17 cellular contexts compared by ENCODE assay signal in genomic region chr2:104965900-104966299, GRCh38.
DNase-seq lines count a peak whose midpoint lies in the region; ATAC-seq and TF ChIP-seq lines count a peak whose summit lies in the region.
"Had no signal": no experiment of that assay in that cellular context is flagged by ENCODE, and none has a peak within 500 bp of the region (broad histone marks: within the 10 kb centered on the region; RNA-seq: fewer than 3 reads in every experiment).

No MANE protein-coding gene starts in this region.

- H2BK120ac ChIP-seq in neuronal stem cell (ENCODE audit: low read depth, low read length) = no peak overlapping the region

- no peak overlapping the region for H2AK5ac ChIP-seq in neuronal stem cell (ENCODE audit: low read depth, low read length)

- no peaks in the 10 kb centered on the region for H3K79me2 ChIP-seq in mammary epithelial cell (ENCODE audit: insufficient read depth, low read length)

- TF ChIP-seq CTCF in MCF 10A (IDR thresholded peaks at IDR 0.05; ENCODE audit: unreplicated experiment) = no peak
- TF ChIP-seq CTCF in mammary epithelial cell (conservative IDR thresholded peaks at IDR 0.05 in 1 of 2, IDR thresholded peaks at IDR 0.05 in 1 of 2; ENCODE audit: extremely low read depth in 1 of 2, insufficient read depth in 1 of 2, low read depth in 1 of 2, low read length in 2 of 2) = no peak
- TF ChIP-seq CTCF in endodermal cell (conservative IDR thresholded peaks at IDR 0.05) = peak; percentile 59
- no peak for TF ChIP-seq CTCF in natural killer cell (IDR thresholded peaks at IDR 0.05)

- no peak overlapping the region for H3K23ac ChIP-seq in neuronal stem cell (ENCODE audit: low read depth, low read length, poor library complexity)

- CTCF ChIA-PET in MCF 10A (lab: Yijun Ruan, JAX) (interaction anchor here (0.6 to 0.7 kb wide), 2 partner anchors 33 to 694 kb away, joined by 3 to 6 read pairs; no protein-coding TSS in a partner anchor), mammary epithelial cell (lab: Charles Lee; ENCODE audit: low non-redundant PET) (no interaction called here)

- no peak overlapping the region for H3K4me3 Mint-ChIP-seq in MCF 10A (ENCODE audit: unreplicated experiment)
- H3K4me3 Mint-ChIP-seq in endodermal cell = no peak overlapping the region
- H3K4me3 Mint-ChIP-seq in natural killer cell = no peak overlapping the region
- no peak overlapping the region for H3K4me3 Mint-ChIP-seq in activated naive CD8-positive, alpha-beta T cell treated with anti-CD3 and anti-CD28 coated beads, Interleukin-2, amount 50 U/mL, for 24 hours

- H4K8ac ChIP-seq in neuronal stem cell (ENCODE audit: low read depth, low read length) = no peak overlapping the region

- H2BK15ac ChIP-seq in neuronal stem cell (ENCODE audit: low read length) = no peak overlapping the region

- intact Hi-C loops in MCF 10A (cut with micrococcal nuclease) = no loop called here
- intact Hi-C loops in mammary epithelial cell (cut with micrococcal nuclease) = no loop called here
- intact Hi-C loops in natural killer cell (cut with micrococcal nuclease) = no loop called here

- H3K36me3 Mint-ChIP-seq in MCF 10A (ENCODE audit: insufficient read depth, unreplicated experiment) (no peaks in the 10 kb centered on the region), endodermal cell (ENCODE audit: low read depth) (no peaks in the 10 kb centered on the region), natural killer cell (peaks cover 29% of the 10 kb centered on the region)
- H3K36me3 Mint-ChIP-seq in activated naive CD8-positive, alpha-beta T cell treated with anti-CD3 and anti-CD28 coated beads, Interleukin-2, amount 50 U/mL, for 24 hours (ENCODE audit: low read depth) = peaks cover 1% of the 10 kb centered on the region

- H3K18ac ChIP-seq in neuronal stem cell (ENCODE audit: low read length) = no peak overlapping the region

- H3K27ac Mint-ChIP-seq in MCF 10A (ENCODE audit: low read depth, unreplicated experiment) = no peak overlapping the region
- no peak overlapping the region for H3K27ac Mint-ChIP-seq in endodermal cell
- H3K27ac Mint-ChIP-seq in natural killer cell = no peak overlapping the region
- no peak overlapping the region for H3K27ac Mint-ChIP-seq in activated naive CD8-positive, alpha-beta T cell treated with anti-CD3 and anti-CD28 coated beads, Interleukin-2, amount 50 U/mL, for 24 hours

- H2AFZ ChIP-seq in mammary epithelial cell (ENCODE audit: low read depth, low read length) (no peak overlapping the region), neuronal stem cell (ENCODE audit: low read length) (peak overlapping the region; percentile 47)

- no peak overlapping the region for H4K91ac ChIP-seq in neuronal stem cell (ENCODE audit: low read depth, low read length, poor library complexity)

- H3K9me3 Mint-ChIP-seq in MCF 10A (ENCODE audit: unreplicated experiment) = peaks cover 16% of the 10 kb centered on the region
- peaks cover 24% of the 10 kb centered on the region for H3K9me3 Mint-ChIP-seq in endodermal cell
- H3K9me3 Mint-ChIP-seq in natural killer cell = peaks cover 5 to 10% of the 10 kb centered on the region in 2 donors
- peaks cover 15% of the 10 kb centered on the region for H3K9me3 Mint-ChIP-seq in activated naive CD8-positive, alpha-beta T cell treated with anti-CD3 and anti-CD28 coated beads, Interleukin-2, amount 50 U/mL, for 24 hours

- in situ Hi-C loops in mammary epithelial cell (cut with MboI; ENCODE audit: low sequenced_read_pairs in 2 of 2) = no loop called here

- H2BK5ac ChIP-seq in neuronal stem cell (ENCODE audit: low read length) = no peak overlapping the region

- H3K4me2 ChIP-seq in mammary epithelial cell (ENCODE audit: insufficient read depth, low read depth, low read length) (no peak overlapping the region), neuronal stem cell (ENCODE audit: insufficient read depth, low read length, poor library complexity, severe bottlenecking) (no peak overlapping the region)
- H3K4me2 ChIP-seq: A549 had no signal

- no peaks in the 10 kb centered on the region for H3K36me3 ChIP-seq in mammary epithelial cell (ENCODE audit: insufficient read depth, low read length)
- no peaks in the 10 kb centered on the region for H3K36me3 ChIP-seq in endodermal cell (ENCODE audit: control insufficient read depth, insufficient read depth, low read length)
- no peaks in the 10 kb centered on the region for H3K36me3 ChIP-seq in neuronal stem cell (replicated peaks in 1 of 2; ENCODE audit: control insufficient read depth in 2 of 2, insufficient read depth in 2 of 2, low read length in 2 of 2)

- H4K20me1 ChIP-seq in mammary epithelial cell (ENCODE audit: insufficient read depth, low read length) = no peaks in the 10 kb centered on the region

- DNase-seq in MCF 10A (ENCODE audit: unreplicated experiment) (peak; percentile 9), mammary epithelial cell (no peak), NAMALWA (ENCODE audit: low spot score) (peak; percentile 9), endodermal cell (no peak), neuronal stem cell (ENCODE audit: low spot score) (no peak), SHP77 treated with DMSO at 0.1 percent for 48 hours (lab: John Stamatoyannopoulos, UW) (no peak), natural killer cell (no peak)
- DNase-seq in activated naive CD8-positive, alpha-beta T cell treated with anti-CD3 and anti-CD28 coated beads, Interleukin-2, amount 50 U/mL, for 24 hours = no peak
- DNase-seq: C1 segment of cervical spinal cord, IMR-90, MV-4-11, NCI-H1417 treated with DMSO at 0.1 percent for 48 hours, NCI-H1930, NCI-H69, SHP77 had no signal

- H3K4ac ChIP-seq in neuronal stem cell (ENCODE audit: low read length) = no peak overlapping the region

- no peak overlapping the region for H3K14ac ChIP-seq in neuronal stem cell (ENCODE audit: low read length)

- no peaks in the 10 kb centered on the region for H3K27me3 Mint-ChIP-seq in MCF 10A (ENCODE audit: insufficient read depth, unreplicated experiment)
- H3K27me3 Mint-ChIP-seq in endodermal cell (ENCODE audit: insufficient read depth) = no peaks in the 10 kb centered on the region
- H3K27me3 Mint-ChIP-seq in natural killer cell (ENCODE audit: low read depth in 2 of 2) = peaks cover 11 to 36% of the 10 kb centered on the region in 2 donors
- peaks cover 8% of the 10 kb centered on the region for H3K27me3 Mint-ChIP-seq in activated naive CD8-positive, alpha-beta T cell treated with anti-CD3 and anti-CD28 coated beads, Interleukin-2, amount 50 U/mL, for 24 hours

- H3K27ac ChIP-seq in mammary epithelial cell (ENCODE audit: insufficient read depth, low read depth, low read length) (no peak overlapping the region), endodermal cell (ENCODE audit: low read depth, low read length) (no peak overlapping the region), neuronal stem cell (replicated peaks; ENCODE audit: low read length) (no peak overlapping the region)
- H3K27ac ChIP-seq: A549 had no signal

- no peaks in the 10 kb centered on the region for H3K9me3 ChIP-seq in mammary epithelial cell (replicated peaks; ENCODE audit: insufficient read depth, low read length)
- H3K9me3 ChIP-seq in endodermal cell (ENCODE audit: control insufficient read depth, low read length) = no peaks in the 10 kb centered on the region
- peaks cover 0 to under 1% of the 10 kb centered on the region in 2 donors for H3K9me3 ChIP-seq in neuronal stem cell (replicated peaks in 1 of 2; ENCODE audit: control insufficient read depth in 2 of 2, insufficient read depth in 1 of 2, low read depth in 1 of 2, low read length in 2 of 2)
- H3K9me3 ChIP-seq: A549 had no signal

- H3K4me3 ChIP-seq in mammary epithelial cell (replicated peaks in 1 of 3; ENCODE audit: insufficient read depth in 1 of 3, low read depth in 2 of 3, low read length in 3 of 3) (no peak overlapping the region), endodermal cell (ENCODE audit: low read length) (no peak overlapping the region), neuronal stem cell (ENCODE audit: low read length in 2 of 2) (no peak overlapping the region)
- H3K4me3 ChIP-seq: A549 had no signal

- POLR2A ChIA-PET in MCF 10A (lab: Yijun Ruan, JAX) = interaction anchor here (0.7 kb wide), 1 partner anchor 1951 kb away, joined by 4 read pairs; no protein-coding TSS in a partner anchor

- H3K4me1 Mint-ChIP-seq in MCF 10A (ENCODE audit: insufficient read depth, unreplicated experiment) = peaks cover 13% of the 10 kb centered on the region
- peaks cover 6% of the 10 kb centered on the region for H3K4me1 Mint-ChIP-seq in endodermal cell
- peaks cover 0 to 5% of the 10 kb centered on the region in 2 donors for H3K4me1 Mint-ChIP-seq in natural killer cell
- H3K4me1 Mint-ChIP-seq in activated naive CD8-positive, alpha-beta T cell treated with anti-CD3 and anti-CD28 coated beads, Interleukin-2, amount 50 U/mL, for 24 hours = no peaks in the 10 kb centered on the region

- dilution Hi-C loops in mammary epithelial cell (cut with HindIII; ENCODE audit: low sequenced_read_pairs) = no loop called here

- no peaks in the 10 kb centered on the region for H3K27me3 ChIP-seq in mammary epithelial cell (ENCODE audit: insufficient read depth, low read length)
- no peaks in the 10 kb centered on the region for H3K27me3 ChIP-seq in endodermal cell (ENCODE audit: control insufficient read depth, insufficient read depth, low read length, poor library complexity, severe bottlenecking)
- peaks cover 0 to 2% (median 0%) of the 10 kb centered on the region in 3 experiments for H3K27me3 ChIP-seq in neuronal stem cell (ENCODE audit: control insufficient read depth in 3 of 3, insufficient read depth in 3 of 3, low read depth in 1 of 3, low read length in 3 of 3)

- H3K9ac ChIP-seq in mammary epithelial cell (ENCODE audit: insufficient read depth, low read length) (no peak overlapping the region), endodermal cell (ENCODE audit: extremely low read depth, low read length, poor library complexity, severe bottlenecking) (no peak overlapping the region), neuronal stem cell (ENCODE audit: low read depth, low read length, poor library complexity) (no peak overlapping the region)

- H3K79me1 ChIP-seq in neuronal stem cell (ENCODE audit: low read depth, low read length) = no peaks in the 10 kb centered on the region

- BruUV-seq in MCF 10A (replicated peaks; lab: Mats Ljungman, UMichigan) = no TSS peak
- BruUV-seq in mammary epithelial cell (replicated peaks; lab: Mats Ljungman, UMichigan) = no TSS peak

- no peak overlapping the region for H2BK12ac ChIP-seq in neuronal stem cell (ENCODE audit: low read length)

- H3K4me1 ChIP-seq in mammary epithelial cell (ENCODE audit: insufficient read depth, low read length) (peaks cover 3% of the 10 kb centered on the region), endodermal cell (ENCODE audit: control insufficient read depth, insufficient read depth, low read length) (no peaks in the 10 kb centered on the region), neuronal stem cell (ENCODE audit: control insufficient read depth in 2 of 2, insufficient read depth in 1 of 2, low read depth in 1 of 2, low read length in 2 of 2) (peaks cover 2 to 7% of the 10 kb centered on the region in 2 donors)
- H3K4me1 ChIP-seq: A549 had no signal

- ATAC-seq in natural killer cell = no peak
- ATAC-seq in activated naive CD8-positive, alpha-beta T cell treated with anti-CD3 and anti-CD28 coated beads, Interleukin-2, amount 50 U/mL, for 24 hours = no peak
- ATAC-seq: A549, SK-N-SH treated with all-trans-retinoic acid at 6 μM for 48 hours had no signal

Comparison
In these comparisons a context has a peak if more than half of its experiments do, and no peak if none do; other contexts are left out.
1. DNase-seq: peak in MCF 10A (single experiment) and NAMALWA (single experiment); none in mammary epithelial cell (single experiment), endodermal cell (single experiment), neuronal stem cell (single experiment), SHP77 treated with DMSO at 0.1 percent for 48 hours (single experiment), natural killer cell (single experiment) and activated naive CD8-positive, alpha-beta T cell treated with anti-CD3 and anti-CD28 coated beads, Interleukin-2, amount 50 U/mL, for 24 hours (single experiment).